ENCODE assay signal across 8 cellular contexts in the genomic region with DNA sequence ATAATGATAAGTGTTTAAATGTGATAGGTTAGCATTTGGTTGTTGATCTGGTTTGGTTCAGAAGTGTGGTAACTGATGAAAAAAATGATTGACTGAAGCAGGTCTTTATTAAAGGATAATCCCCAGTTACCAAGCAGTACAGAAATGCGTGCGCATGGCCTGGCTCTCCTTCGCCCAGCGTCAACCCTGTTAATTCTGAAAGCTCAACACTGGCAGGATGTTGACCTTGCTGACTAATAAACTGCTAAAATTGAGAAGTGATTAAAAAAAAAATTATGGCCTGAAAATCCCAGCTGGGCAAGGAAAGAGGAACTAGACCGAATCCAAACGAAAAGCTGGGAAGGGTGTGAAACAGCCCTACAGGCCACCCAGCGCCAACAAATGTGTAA. TPM values are rescaled to one million over a fixed set of nuclear protein-coding genes. Genes with fewer than 3 reads are reported as not detected.
DNase-seq lines count a peak whose midpoint lies in the region; ATAC-seq and TF ChIP-seq lines count a peak whose summit lies in the region.

No MANE protein-coding gene starts in this region.

- no peaks in the 10 kb centered on the region for H4K20me1 ChIP-seq in KMS-11 (ENCODE audit: insufficient read depth)

- POLR2A ChIA-PET in CD4-positive, alpha-beta memory T cell (lab: Charles Lee; ENCODE audit: partially characterized antibody), result no interaction called here

- no peaks in the 10 kb centered on the region for H3K36me3 Mint-ChIP-seq in CD4-positive, alpha-beta memory T cell
- no peaks in the 10 kb centered on the region for H3K36me3 Mint-ChIP-seq in mesothelial cell of epicardium

- ATAC-seq in GM21360 (IDR thresholded peaks at IDR 0.05; ENCODE audit: unreplicated experiment) (peak; percentile 30), sciatic nerve (no peak)

- H3K27me3 ChIP-seq in CD4-positive, alpha-beta memory T cell (ENCODE audit: insufficient read depth, low read length), result no peaks in the 10 kb centered on the region
- H3K27me3 ChIP-seq in KMS-11 (ENCODE audit: insufficient read depth, low read depth), result no peaks in the 10 kb centered on the region

- H2AFZ ChIP-seq in KMS-11 (ENCODE audit: low read depth), result peak overlapping the region; percentile 90

- H3K4me1 ChIP-seq in CD4-positive, alpha-beta memory T cell (ENCODE audit: insufficient read depth, low read length), result peaks cover 4% of the 10 kb centered on the region
- no peaks in the 10 kb centered on the region for H3K4me1 ChIP-seq in KMS-11 (ENCODE audit: low read depth, poor library complexity, severe bottlenecking)

- peak overlapping the region in 1 of 2 donors; percentile 38 for H3K4me3 ChIP-seq in CD4-positive, alpha-beta memory T cell (ENCODE audit: low read length in 2 of 2)
- H3K4me3 ChIP-seq in KMS-11 (IDR thresholded peaks at IDR 0.05; ENCODE audit: insufficient read depth, low read depth, low read length) (no peak overlapping the region), choroid plexus epithelial cell (ENCODE audit: low read depth, low read length) (peak overlapping the region; percentile 79)

- H3K9ac ChIP-seq in KMS-11, result peak overlapping the region; percentile 89

- peaks cover 19 to 36% of the 10 kb centered on the region in 2 donors for H3K27me3 Mint-ChIP-seq in CD4-positive, alpha-beta memory T cell
- no peaks in the 10 kb centered on the region for H3K27me3 Mint-ChIP-seq in mesothelial cell of epicardium (ENCODE audit: low read depth)

- intact Hi-C loops in CD4-positive, alpha-beta memory T cell (cut with micrococcal nuclease), result no loop called here
- intact Hi-C loops in sciatic nerve (cut with DNase I), result no loop called here

- no peak overlapping the region for H3K27ac ChIP-seq in CD4-positive, alpha-beta memory T cell (ENCODE audit: low read depth, low read length)
- no peak overlapping the region for H3K27ac ChIP-seq in KMS-11

- no peak for TF ChIP-seq CTCF in KMS-11 (conservative IDR thresholded peaks at IDR 0.05; ENCODE audit: low read depth, low read length)
- TF ChIP-seq CTCF in choroid plexus epithelial cell (conservative IDR thresholded peaks at IDR 0.05; ENCODE audit: low read depth, low read length), result no peak
- TF ChIP-seq CTCF in mesothelial cell of epicardium (IDR thresholded peaks at IDR 0.05; ENCODE audit: unreplicated experiment), result no peak

- H3K9me3 Mint-ChIP-seq in CD4-positive, alpha-beta memory T cell, result peaks cover 0 to 3% (median under 1%) of the 10 kb centered on the region in 8 donors
- no peaks in the 10 kb centered on the region for H3K9me3 Mint-ChIP-seq in mesothelial cell of epicardium

- H3K4me1 Mint-ChIP-seq in CD4-positive, alpha-beta memory T cell, result peaks cover 0 to 5% (median 4%) of the 10 kb centered on the region in 4 donors
- H3K4me1 Mint-ChIP-seq in mesothelial cell of epicardium, result peaks cover 12% of the 10 kb centered on the region

- CTCF ChIA-PET in CD4-positive, alpha-beta memory T cell (lab: Charles Lee; ENCODE audit: partially characterized antibody), result interaction anchor here (0.7 to 1.7 kb wide), 2 partner anchors 163 to 171 kb away, joined by 3 read pairs; no protein-coding TSS in a partner anchor

- H3K36me3 ChIP-seq in CD4-positive, alpha-beta memory T cell (ENCODE audit: insufficient read depth, low read length), result no peaks in the 10 kb centered on the region
- H3K36me3 ChIP-seq in KMS-11 (ENCODE audit: insufficient read depth), result no peaks in the 10 kb centered on the region

- H3K27ac Mint-ChIP-seq in CD4-positive, alpha-beta memory T cell, result peak overlapping the region in 1 of 7 donors; percentile 24
- peak overlapping the region; percentile 82 for H3K27ac Mint-ChIP-seq in mesothelial cell of epicardium

- peak overlapping the region; percentile 64 for H3K4me2 ChIP-seq in KMS-11

- H3K79me2 ChIP-seq in KMS-11 (ENCODE audit: insufficient read depth, low read depth), result no peaks in the 10 kb centered on the region

- H3K9me3 ChIP-seq in CD4-positive, alpha-beta memory T cell (ENCODE audit: control insufficient read depth in 1 of 2, low read length in 2 of 2), result no peaks in the 10 kb centered on the region

- no peak for DNase-seq in CD4-positive, alpha-beta memory T cell
- DNase-seq in choroid plexus epithelial cell (ENCODE audit: low read depth) (no peak), mesothelial cell of epicardium (ENCODE audit: low spot score in 2 of 2, unreplicated experiment in 2 of 2) (no peak), sciatic nerve (ENCODE audit: low spot score) (no peak), AG08395 (ENCODE audit: low spot score) (no peak)
- no peak for DNase-seq in activated CD4-positive, alpha-beta T cell treated with anti-CD3 and anti-CD28 coated beads for 48 hours

- peak overlapping the region; percentile 46 to 82 (median 70) for H3K4me3 Mint-ChIP-seq in CD4-positive, alpha-beta memory T cell
- peak overlapping the region; percentile 89 for H3K4me3 Mint-ChIP-seq in mesothelial cell of epicardium

RNA-seq across cellular contexts. Expression of gene SHTN1, which starts 0.8 kb away (rescaled TPM):
- total RNA-seq in CD4-positive, alpha-beta memory T cell, result 1 to 10 TPM in 1 of 2 experiments, under 1 TPM in 1; 0.83 to 1.6 TPM
- polyA plus RNA-seq in CD4-positive, alpha-beta memory T cell, result under 1 TPM in 1 of 2 donors, not detected in 1; 0.12 TPM
- 38.6 to 41.2 TPM (median 38.7 TPM) in 3 replicates for total RNA-seq in mesothelial cell of epicardium
- 23.2 TPM for total RNA-seq in sciatic nerve
